14 cellular contexts compared by ENCODE assay signal in genomic region chr19:33622809-33623511, GRCh38. TPM values are rescaled to one million over a fixed set of nuclear protein-coding genes. Genes with fewer than 3 reads are reported as not detected.
A peak's percentile ranks its signal among the peaks of the same experiment; 100 is the strongest.
DNase-seq lines count a peak whose midpoint lies in the region; ATAC-seq and TF ChIP-seq lines count a peak whose summit lies in the region.
"Had no signal": no experiment of that assay in that cellular context is flagged by ENCODE, and none has a peak within 500 bp of the region (broad histone marks: within the 10 kb centered on the region; RNA-seq: fewer than 3 reads in every experiment).

No MANE protein-coding gene starts in this region.

- no peak for TF ChIP-seq EP300 in transverse colon (IDR thresholded peaks at IDR 0.05; ENCODE audit: low read depth)

- H3K36me3 ChIP-seq in H7 (replicated peaks; ENCODE audit: control insufficient read depth, insufficient read depth, low read length) (no peaks in the 10 kb centered on the region), NT2/D1 (ENCODE audit: insufficient read depth, insufficient read length, low read length) (no peaks in the 10 kb centered on the region), right atrium auricular region (no peaks in the 10 kb centered on the region), rectal smooth muscle tissue (ENCODE audit: control insufficient read depth, insufficient read depth, low read length) (no peaks in the 10 kb centered on the region), transverse colon (no peaks in the 10 kb centered on the region)
- H3K36me3 ChIP-seq: left lung had no signal

- H3K4me3 Mint-ChIP-seq in activated CD8-positive, alpha-beta T cell treated with anti-CD3 and anti-CD28 coated beads, Interleukin-2, amount 10 ng/mL, durations not matched to agents 7 days and 5 days = no peak overlapping the region
- H3K4me3 Mint-ChIP-seq: activated CD4-positive, alpha-beta T cell treated with anti-CD3 and anti-CD28 coated beads, Interleukin-2, amount 10 ng/mL, durations not matched to agents 7 days and 5 days; activated naive CD8-positive, alpha-beta T cell treated with anti-CD3 and anti-CD28 coated beads, Interleukin-2, amount 50 U/mL, for 24 hours had no signal

- intact Hi-C loops in transverse colon (cut with DNase I; ENCODE audit: low total_unique reads) = no loop called here

- H3K4me1 ChIP-seq in NT2/D1 (ENCODE audit: insufficient read depth, insufficient read length) (peaks cover 3% of the 10 kb centered on the region), right atrium auricular region (peaks cover 0 to 17% of the 10 kb centered on the region in 2 donors), rectal smooth muscle tissue (ENCODE audit: control insufficient read depth, insufficient read depth, low read length) (no peaks in the 10 kb centered on the region), transverse colon (peaks cover 0 to 17% (median 13%) of the 10 kb centered on the region in 4 donors)

- H3K9me3 ChIP-seq in NT2/D1 (ENCODE audit: insufficient read depth, low read length) (no peaks in the 10 kb centered on the region), right atrium auricular region (no peaks in the 10 kb centered on the region), transverse colon (no peaks in the 10 kb centered on the region)
- H3K9me3 ChIP-seq: left lung had no signal

- no peak for ATAC-seq in activated CD8-positive, alpha-beta T cell treated with anti-CD3 and anti-CD28 coated beads, Interleukin-2, amount 10 ng/mL, durations not matched to agents 7 days and 5 days
- ATAC-seq: activated naive CD8-positive, alpha-beta T cell treated with anti-CD3 and anti-CD28 coated beads, Interleukin-2, amount 50 U/mL, for 24 hours; Panc1; sciatic nerve had no signal

- no peak for TF ChIP-seq POLR2A in transverse colon (IDR thresholded peaks at IDR 0.05)

- WGBS in transverse colon (ENCODE audit: low coverage in 1 of 2), 2 donors = 9% methylated on average over 53 of the region's 64 CpGs; no CpG with 5 or more reads in 1 of the 2 donors

- H3K36me3 Mint-ChIP-seq in activated CD8-positive, alpha-beta T cell treated with anti-CD3 and anti-CD28 coated beads, Interleukin-2, amount 10 ng/mL, durations not matched to agents 7 days and 5 days (ENCODE audit: low read depth) = no peaks in the 10 kb centered on the region

- H3K27ac Mint-ChIP-seq in activated CD8-positive, alpha-beta T cell treated with anti-CD3 and anti-CD28 coated beads, Interleukin-2, amount 10 ng/mL, durations not matched to agents 7 days and 5 days = no peak overlapping the region
- H3K27ac Mint-ChIP-seq: activated CD4-positive, alpha-beta T cell treated with anti-CD3 and anti-CD28 coated beads, Interleukin-2, amount 10 ng/mL, durations not matched to agents 7 days and 5 days; activated naive CD8-positive, alpha-beta T cell treated with anti-CD3 and anti-CD28 coated beads, Interleukin-2, amount 50 U/mL, for 24 hours had no signal

- H3K9ac ChIP-seq in NT2/D1 (ENCODE audit: insufficient read length, low read depth) (peak overlapping the region; percentile 79), rectal smooth muscle tissue (ENCODE audit: low read length) (no peak overlapping the region)

- peak; percentile 80 for DNase-seq in H7
- DNase-seq in NT2/D1 (ENCODE audit: low read depth, low spot score) = no peak
- no peak for DNase-seq in right atrium auricular region (ENCODE audit: low spot score)
- DNase-seq in activated CD8-positive, alpha-beta T cell treated with anti-CD3 and anti-CD28 coated beads, Interleukin-2, amount 10 ng/mL, durations not matched to agents 7 days and 5 days = no peak
- no peak for DNase-seq in HCEC 1CT
- no peak for DNase-seq in NCI-H146 (lab: John Stamatoyannopoulos, UW)
- DNase-seq in transverse colon = no peak
- DNase-seq: activated CD4-positive, alpha-beta T cell treated with anti-CD3 and anti-CD28 coated beads, Interleukin-2, amount 10 ng/mL, durations not matched to agents 7 days and 5 days; activated naive CD8-positive, alpha-beta T cell treated with anti-CD3 and anti-CD28 coated beads, Interleukin-2, amount 50 U/mL, for 24 hours; left lung had no signal

- peaks cover 39% of the 10 kb centered on the region for H3K27me3 Mint-ChIP-seq in activated CD8-positive, alpha-beta T cell treated with anti-CD3 and anti-CD28 coated beads, Interleukin-2, amount 10 ng/mL, durations not matched to agents 7 days and 5 days (ENCODE audit: low read depth)

- CTCF ChIA-PET in activated CD8-positive, alpha-beta T cell treated with anti-CD3 and anti-CD28 coated beads, Interleukin-2, amount 10 ng/mL, durations not matched to agents 7 days and 5 days (lab: Charles Lee) = no interaction called here

- in situ Hi-C loops in transverse colon (cut with MboI; ENCODE audit: low pct_ligation_motif_present in 1 of 4, low pct_unique_long_range_greater_than_20kb in 1 of 4, low sequenced_read_pairs in 3 of 4) = no loop called here

- H3K27me3 ChIP-seq in H7 (ENCODE audit: control insufficient read depth, insufficient read depth, low read length) (peaks cover 46% of the 10 kb centered on the region), NT2/D1 (ENCODE audit: insufficient read depth, insufficient read length) (peaks cover 61% of the 10 kb centered on the region), right atrium auricular region (peaks cover 9 to 19% of the 10 kb centered on the region in 2 donors), rectal smooth muscle tissue (ENCODE audit: control insufficient read depth, insufficient read depth, low read length) (peaks cover 9% of the 10 kb centered on the region), transverse colon (peaks cover 79% of the 10 kb centered on the region)

- H3K4me3 ChIP-seq in H7 (ENCODE audit: insufficient read depth, low read depth, low read length) (peak overlapping the region; percentile 76), NT2/D1 (ENCODE audit: insufficient read length, low read depth) (peak overlapping the region; percentile 53), right atrium auricular region (peak overlapping the region; percentile 21 to 56), rectal smooth muscle tissue (ENCODE audit: low read length) (peak overlapping the region; percentile 46), transverse colon (peak overlapping the region in 2 of 4 donors; percentile 38 to 57)

- TF ChIP-seq CTCF in right atrium auricular region (IDR thresholded peaks at IDR 0.05) (no peak), transverse colon (IDR thresholded peaks at IDR 0.05) (no peak)

- H3K4me1 Mint-ChIP-seq in activated CD8-positive, alpha-beta T cell treated with anti-CD3 and anti-CD28 coated beads, Interleukin-2, amount 10 ng/mL, durations not matched to agents 7 days and 5 days (ENCODE audit: low read depth) = no peaks in the 10 kb centered on the region
- H3K4me1 Mint-ChIP-seq: activated CD4-positive, alpha-beta T cell treated with anti-CD3 and anti-CD28 coated beads, Interleukin-2, amount 10 ng/mL, durations not matched to agents 7 days and 5 days; activated naive CD8-positive, alpha-beta T cell treated with anti-CD3 and anti-CD28 coated beads, Interleukin-2, amount 50 U/mL, for 24 hours had no signal

- H3K9me3 Mint-ChIP-seq in activated CD8-positive, alpha-beta T cell treated with anti-CD3 and anti-CD28 coated beads, Interleukin-2, amount 10 ng/mL, durations not matched to agents 7 days and 5 days (ENCODE audit: insufficient read depth) = no peaks in the 10 kb centered on the region
- H3K9me3 Mint-ChIP-seq: activated CD4-positive, alpha-beta T cell treated with anti-CD3 and anti-CD28 coated beads, Interleukin-2, amount 10 ng/mL, durations not matched to agents 7 days and 5 days; activated naive CD8-positive, alpha-beta T cell treated with anti-CD3 and anti-CD28 coated beads, Interleukin-2, amount 50 U/mL, for 24 hours had no signal

- POLR2A ChIA-PET in activated CD8-positive, alpha-beta T cell treated with anti-CD3 and anti-CD28 coated beads, Interleukin-2, amount 10 ng/mL, durations not matched to agents 7 days and 5 days (lab: Charles Lee) = no interaction called here

- H3K27ac ChIP-seq in right atrium auricular region = no peak overlapping the region
- H3K27ac ChIP-seq in rectal smooth muscle tissue (ENCODE audit: low read depth, low read length) = no peak overlapping the region
- no peak overlapping the region for H3K27ac ChIP-seq in transverse colon
- H3K27ac ChIP-seq: left lung had no signal

RNA-seq across cellular contexts. Expression of gene CHST8, which starts 1.2 kb away (rescaled TPM):
- 27.0 and 39.4 TPM in 2 replicates for total RNA-seq in H7 (2014; rRNA removed; shearing (Covaris generic))
- under 1 TPM in 1 of 2 donors, not detected in 1; 0.43 TPM for total RNA-seq in right atrium auricular region
- total RNA-seq in activated CD8-positive, alpha-beta T cell treated with anti-CD3 and anti-CD28 coated beads, Interleukin-2, amount 10 ng/mL, durations not matched to agents 7 days and 5 days = not detected
- not detected for total RNA-seq in transverse colon
- total RNA-seq: activated CD4-positive, alpha-beta T cell treated with anti-CD3 and anti-CD28 coated beads, Interleukin-2, amount 10 ng/mL, durations not matched to agents 7 days and 5 days; epithelial cell of proximal tubule had no signal

Comparison
In these comparisons a context has a peak if more than half of its experiments do, and no peak if none do; other contexts are left out.
1. RNA of gene CHST8, which starts 1.2 kb away (total RNA-seq): 27.0 to 39.4 TPM in H7; 0.43 TPM in right atrium auricular region, not detected in activated CD8-positive, alpha-beta T cell treated with anti-CD3 and anti-CD28 coated beads, Interleukin-2, amount 10 ng/mL, durations not matched to agents 7 days and 5 days and not detected in transverse colon; every median in the first group is over 10 times any median in the second.